15 cellular contexts compared by ENCODE assay signal in the genomic region with DNA sequence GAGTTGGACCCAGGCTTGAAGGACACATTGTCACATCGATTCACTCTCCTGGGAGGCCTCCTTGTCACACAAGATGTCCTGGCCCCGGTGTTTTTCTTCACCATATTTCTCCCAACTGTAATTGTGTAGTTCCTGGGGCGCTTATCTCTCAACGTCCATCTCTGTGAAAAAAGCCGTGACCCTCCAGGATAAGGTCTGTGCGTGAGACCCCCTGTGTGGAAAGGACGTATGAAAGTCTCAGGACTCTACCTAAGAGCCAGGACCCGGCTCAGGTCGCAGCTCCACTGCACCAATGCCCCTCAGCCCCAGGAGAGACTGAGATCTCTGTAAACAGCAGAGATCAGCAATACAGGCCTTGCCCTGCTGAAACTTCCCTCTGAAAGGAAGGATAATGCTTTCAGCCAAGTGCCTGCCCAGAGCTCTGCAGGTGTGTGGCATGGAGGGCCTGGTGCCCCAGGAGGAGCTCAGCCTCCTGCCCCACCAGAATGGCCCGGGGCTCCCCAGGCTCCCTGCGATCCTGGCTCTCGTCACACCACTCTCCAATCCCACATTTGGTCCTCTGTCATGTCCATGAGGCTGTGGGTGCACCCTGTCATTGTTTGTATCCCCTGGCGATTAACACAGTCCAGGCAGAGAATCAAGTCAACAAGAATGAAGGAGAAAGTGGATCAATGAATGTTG.
A peak's percentile ranks its signal among the peaks of the same experiment; 100 is the strongest.
DNase-seq lines count a peak whose midpoint lies in the region; ATAC-seq and TF ChIP-seq lines count a peak whose summit lies in the region.
"Had no signal": no experiment of that assay in that cellular context is flagged by ENCODE, and none has a peak within 500 bp of the region (broad histone marks: within the 10 kb centered on the region; RNA-seq: fewer than 3 reads in every experiment).

No MANE protein-coding gene starts in this region.

- H3K4me1 Mint-ChIP-seq in nephron, result no peaks in the 10 kb centered on the region

- ATAC-seq in HG03135 (IDR thresholded peaks at IDR 0.05; ENCODE audit: unreplicated experiment) (no peak), left cardiac atrium (no peak)

- no peak overlapping the region for H3K4me3 ChIP-seq in HEK293 (ENCODE audit: low read depth, low read length)
- peak overlapping the region; percentile 59 for H3K4me3 ChIP-seq in coronary artery
- H3K4me3 ChIP-seq: HAP-1, mucosa of descending colon, ovary had no signal

- H3K27ac ChIP-seq in C4-2B (no peak overlapping the region), HEK293 (ENCODE audit: extremely low read depth, low read depth, low read length) (no peak overlapping the region), coronary artery (no peak overlapping the region)
- H3K27ac ChIP-seq: ovary, sigmoid colon had no signal

- no peaks in the 10 kb centered on the region for H3K4me1 ChIP-seq in HEK293 (ENCODE audit: control insufficient read depth, insufficient read depth, low read length)
- H3K4me1 ChIP-seq: HAP-1 had no signal

- no peak overlapping the region for H3K27ac Mint-ChIP-seq in nephron
- H3K27ac Mint-ChIP-seq: activated T-helper 2 cell treated with anti-CD3 and anti-CD28 coated beads, Interferon-gamma antibody, Interleukin-2, Interleukin-4, amounts not matched to agents 10 μg/mL and 5 μg/mL and 100 μg/mL, durations not matched to agents 14 hours and 24 hours and 36 hours had no signal

- DNase-seq in coronary artery (ENCODE audit: low spot score) (no peak), left cardiac atrium (no peak), NCI-H2107 (lab: John Stamatoyannopoulos, UW) (no peak)
- DNase-seq: DMS79 treated with DMSO at 0.1 percent for 48 hours, NCI-H2171 treated with DMSO at 0.1 percent for 48 hours, sigmoid colon had no signal

- POLR2A ChIA-PET in HEK293 (lab: Yijun Ruan, JAX), result no interaction called here

- no peaks in the 10 kb centered on the region for H3K9me3 ChIP-seq in HEK293 (ENCODE audit: control insufficient read depth, insufficient read depth, low read depth, low read length)
- H3K9me3 ChIP-seq: HAP-1, mucosa of descending colon, ovary, sigmoid colon, suprapubic skin had no signal

- peak overlapping the region in 2 of 3 experiments; percentile 28 to 54 for H3K4me3 Mint-ChIP-seq in nephron

- intact Hi-C loops in left cardiac atrium (cut with DNase I), result no loop called here

- H3K27me3 Mint-ChIP-seq in nephron (ENCODE audit: low read depth), result peaks cover 51% of the 10 kb centered on the region

- TF ChIP-seq CTCF in C4-2B (conservative IDR thresholded peaks at IDR 0.05) (peak; percentile 51), HEK293 (tag by site-specific recombination; IDR thresholded peaks at IDR 0.05) (no peak), coronary artery (IDR thresholded peaks at IDR 0.05) (no peak), nephron (IDR thresholded peaks at IDR 0.05; ENCODE audit: unreplicated experiment in 3 of 3) (no peak)

- no peaks in the 10 kb centered on the region for H3K36me3 Mint-ChIP-seq in nephron (ENCODE audit: low read depth)

- CTCF ChIA-PET in HEK293 (lab: Yijun Ruan, JAX), result interaction anchor here (0.7 to 4.9 kb wide), 9 partner anchors 30 to 332 kb away, joined by 3 to 27 read pairs (median 3); a partner anchor contains a TSS

- H3K36me3 ChIP-seq in HEK293 (ENCODE audit: control insufficient read depth in 2 of 2, insufficient read depth in 1 of 2, low read length in 2 of 2), result no peaks in the 10 kb centered on the region
- H3K36me3 ChIP-seq: HAP-1, ovary, sigmoid colon, suprapubic skin had no signal

- H3K9me3 Mint-ChIP-seq in nephron, result no peaks in the 10 kb centered on the region
- H3K9me3 Mint-ChIP-seq: activated T-helper 2 cell treated with anti-CD3 and anti-CD28 coated beads, Interferon-gamma antibody, Interleukin-2, Interleukin-4, amounts not matched to agents 10 μg/mL and 5 μg/mL and 100 μg/mL, durations not matched to agents 14 hours and 24 hours and 36 hours had no signal

TF ChIP-seq in HEK293, 187 proteins besides CTCF, POLR2A, EP300 and RAD21:
- TF ChIP-seq ZNF366 (tag by site-specific recombination; conservative IDR thresholded peaks at IDR 0.05), result no peak
- TF ChIP-seq ZBTB17 (tag by site-specific recombination; IDR thresholded peaks at IDR 0.05), result 0 out of 2 replicates have a peak, but pooled peaks have one; percentile 28
